Comparison of ENCODE assay signal across 9 cellular contexts in genomic region chr4:1244081-1244977, GRCh38. TPM values are rescaled to one million over a fixed set of nuclear protein-coding genes. Genes with fewer than 3 reads are reported as not detected.
DNase-seq lines count a peak whose midpoint lies in the region; ATAC-seq and TF ChIP-seq lines count a peak whose summit lies in the region.
"Had no signal": no experiment of that assay in that cellular context is flagged by ENCODE, and none has a peak within 500 bp of the region (broad histone marks: within the 10 kb centered on the region; RNA-seq: fewer than 3 reads in every experiment).

No MANE protein-coding gene starts in this region.

- peaks cover 38% of the 10 kb centered on the region for H3K4me1 Mint-ChIP-seq in activated CD8-positive, alpha-beta memory T cell treated with anti-CD3 and anti-CD28 coated beads, Interleukin-2, amount 10 ng/mL, durations not matched to agents 7 days and 5 days
- peaks cover 55% of the 10 kb centered on the region for H3K4me1 Mint-ChIP-seq in stimulated activated memory B cell treated with anti-CD40 and anti-IgM and Interleukin-4, amounts not matched to agents 10 μg/mL and 1 μg/mL and 100 μg/mL, for 72 hours

- CTCF ChIA-PET in activated CD8-positive, alpha-beta memory T cell treated with anti-CD3 and anti-CD28 coated beads, Interleukin-2, amount 10 ng/mL, durations not matched to agents 7 days and 5 days (lab: Charles Lee): no interaction called here

- H3K27me3 ChIP-seq in WERI-Rb-1 (ENCODE audit: insufficient read depth, low read depth, severe bottlenecking): no peaks in the 10 kb centered on the region

- peaks cover 66% of the 10 kb centered on the region for H3K36me3 ChIP-seq in WERI-Rb-1

- no peaks in the 10 kb centered on the region for H3K9me3 Mint-ChIP-seq in activated CD8-positive, alpha-beta memory T cell treated with anti-CD3 and anti-CD28 coated beads, Interleukin-2, amount 10 ng/mL, durations not matched to agents 7 days and 5 days (ENCODE audit: low read depth)
- no peaks in the 10 kb centered on the region for H3K9me3 Mint-ChIP-seq in stimulated activated memory B cell treated with anti-CD40 and anti-IgM and Interleukin-4, amounts not matched to agents 10 μg/mL and 1 μg/mL and 100 μg/mL, for 72 hours

- no peak for ATAC-seq in activated CD8-positive, alpha-beta memory T cell treated with anti-CD3 and anti-CD28 coated beads, Interleukin-2, amount 10 ng/mL, durations not matched to agents 7 days and 5 days
- ATAC-seq in stimulated activated memory B cell treated with anti-CD40 and anti-IgM and Interleukin-4, amounts not matched to agents 10 μg/mL and 1 μg/mL and 100 μg/mL, for 72 hours: no peak
- ATAC-seq in GM18868 (IDR thresholded peaks at IDR 0.05; ENCODE audit: unreplicated experiment): no peak
- no peak for ATAC-seq in GM19397 (IDR thresholded peaks at IDR 0.05; ENCODE audit: unreplicated experiment)

- H3K27ac ChIP-seq in WERI-Rb-1: no peak overlapping the region

- peak overlapping the region; percentile 49 for H3K27ac Mint-ChIP-seq in activated CD8-positive, alpha-beta memory T cell treated with anti-CD3 and anti-CD28 coated beads, Interleukin-2, amount 10 ng/mL, durations not matched to agents 7 days and 5 days
- H3K27ac Mint-ChIP-seq in stimulated activated memory B cell treated with anti-CD40 and anti-IgM and Interleukin-4, amounts not matched to agents 10 μg/mL and 1 μg/mL and 100 μg/mL, for 72 hours: peak overlapping the region; percentile 52

- H3K27me3 Mint-ChIP-seq in activated CD8-positive, alpha-beta memory T cell treated with anti-CD3 and anti-CD28 coated beads, Interleukin-2, amount 10 ng/mL, durations not matched to agents 7 days and 5 days: no peaks in the 10 kb centered on the region
- H3K27me3 Mint-ChIP-seq in stimulated activated memory B cell treated with anti-CD40 and anti-IgM and Interleukin-4, amounts not matched to agents 10 μg/mL and 1 μg/mL and 100 μg/mL, for 72 hours: no peaks in the 10 kb centered on the region

- H3K4me3 ChIP-seq in WERI-Rb-1 (ENCODE audit: low read depth, low read length): no peak overlapping the region

- no peak for DNase-seq in activated CD8-positive, alpha-beta memory T cell treated with anti-CD3 and anti-CD28 coated beads, Interleukin-2, amount 10 ng/mL, durations not matched to agents 7 days and 5 days
- no peak for DNase-seq in activated CD8-positive, alpha-beta memory T cell treated with anti-CD3 and anti-CD28 coated beads, Interleukin-2, amount 50 U/mL, for 48 hours
- DNase-seq in WERI-Rb-1 (peak; percentile 8), iPS-NIHi7 (ENCODE audit: extremely low spot score) (peak; percentile 9), activated gamma-delta T cell treated with Interleukin-2 at 50 U/mL for 16 hours (no peak)
- DNase-seq: erythroblast had no signal

- no peaks in the 10 kb centered on the region for H3K9me3 ChIP-seq in WERI-Rb-1 (ENCODE audit: severe bottlenecking)

- no peak overlapping the region for H3K4me3 Mint-ChIP-seq in activated CD8-positive, alpha-beta memory T cell treated with anti-CD3 and anti-CD28 coated beads, Interleukin-2, amount 10 ng/mL, durations not matched to agents 7 days and 5 days
- no peak overlapping the region for H3K4me3 Mint-ChIP-seq in stimulated activated memory B cell treated with anti-CD40 and anti-IgM and Interleukin-4, amounts not matched to agents 10 μg/mL and 1 μg/mL and 100 μg/mL, for 72 hours

- TF ChIP-seq CTCF in WERI-Rb-1 (IDR thresholded peaks at IDR 0.05; ENCODE audit: low read depth, low read length): no peak

- H3K36me3 Mint-ChIP-seq in activated CD8-positive, alpha-beta memory T cell treated with anti-CD3 and anti-CD28 coated beads, Interleukin-2, amount 10 ng/mL, durations not matched to agents 7 days and 5 days: peaks cover 18% of the 10 kb centered on the region
- peaks cover 22% of the 10 kb centered on the region for H3K36me3 Mint-ChIP-seq in stimulated activated memory B cell treated with anti-CD40 and anti-IgM and Interleukin-4, amounts not matched to agents 10 μg/mL and 1 μg/mL and 100 μg/mL, for 72 hours

RNA-seq across cellular contexts. Expression of gene CTBP1, which starts 4.6 kb away (rescaled TPM):
- 100 to 1,000 TPM; 193 to 250 TPM for total RNA-seq in activated CD8-positive, alpha-beta memory T cell treated with anti-CD3 and anti-CD28 coated beads, Interleukin-2, amount 10 ng/mL, durations not matched to agents 7 days and 5 days

RNA-seq across cellular contexts. Expression of gene MAEA, which starts 45.4 kb away (rescaled TPM):
- 10 to 100 TPM; 63.9 to 70.0 TPM for total RNA-seq in activated CD8-positive, alpha-beta memory T cell treated with anti-CD3 and anti-CD28 coated beads, Interleukin-2, amount 10 ng/mL, durations not matched to agents 7 days and 5 days

Comparison
In these comparisons a context has a peak if more than half of its experiments do, and no peak if none do; other contexts are left out.
1. DNase-seq: peak in WERI-Rb-1 (single experiment) and iPS-NIHi7 (single experiment); none in activated CD8-positive, alpha-beta memory T cell treated with anti-CD3 and anti-CD28 coated beads, Interleukin-2, amount 10 ng/mL, durations not matched to agents 7 days and 5 days (single experiment), activated CD8-positive, alpha-beta memory T cell treated with anti-CD3 and anti-CD28 coated beads, Interleukin-2, amount 50 U/mL, for 48 hours (single experiment) and activated gamma-delta T cell treated with Interleukin-2 at 50 U/mL for 16 hours (single experiment).